Comparison of ENCODE assay signal across 1 cellular context in the genomic region with DNA sequence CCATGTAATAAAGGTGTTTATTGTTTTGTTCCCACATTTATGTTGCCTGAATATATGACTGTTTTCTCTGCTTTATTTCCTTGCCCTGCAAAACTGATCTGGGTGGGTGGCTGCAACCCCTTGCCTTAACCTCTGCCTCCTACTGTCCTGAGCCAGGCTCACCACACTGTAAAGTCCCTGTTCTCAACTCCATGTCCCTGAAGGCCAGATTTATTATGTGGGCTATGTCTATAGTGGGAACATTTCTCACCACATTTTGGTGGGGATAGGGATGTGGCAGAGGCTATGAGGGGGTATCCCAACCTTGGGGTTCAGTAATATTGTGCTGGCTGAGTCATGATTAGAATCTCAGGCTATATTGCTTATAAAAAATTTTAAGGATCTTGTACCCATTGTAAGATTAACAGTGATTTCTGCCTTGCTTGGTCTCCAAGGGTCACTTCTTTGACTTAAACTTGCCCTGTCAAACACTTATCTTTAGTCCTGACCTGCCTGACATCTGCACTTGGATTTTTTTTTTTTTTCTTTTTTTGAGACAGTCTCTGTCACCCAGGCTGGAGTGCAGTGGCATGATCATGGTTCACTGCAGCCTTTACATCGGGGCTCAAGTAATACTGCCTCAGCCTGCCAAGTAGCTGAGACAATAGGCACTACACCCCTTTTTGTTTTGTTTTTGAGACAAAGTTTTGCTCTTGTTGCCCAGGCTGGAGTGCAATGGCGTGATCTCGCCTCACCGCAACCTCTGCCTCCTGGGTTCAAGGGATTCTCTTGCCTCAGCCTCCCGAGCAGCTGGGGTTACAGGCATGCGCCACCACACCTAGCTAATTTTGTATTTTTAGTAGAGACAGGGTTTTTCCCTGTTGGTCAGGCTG.
TF ChIP-seq lines count a peak whose summit lies in the region.

No MANE protein-coding gene starts in this region.

TF ChIP-seq in A549, 52 proteins besides CTCF, POLR2A, EP300 and RAD21:
- TF ChIP-seq POLR2AphosphoS2 (conservative IDR thresholded peaks at IDR 0.05; ENCODE audit: low read length) (peak; percentile 69; the same call in 1 of the 2 replicates), RCOR1 (IDR thresholded peaks at IDR 0.05; ENCODE audit: low read depth, low read length) (no peak), GATA3 (IDR thresholded peaks at IDR 0.05; ENCODE audit: borderline replicate concordance) (no peak), CBX8 (IDR thresholded peaks at IDR 0.05) (no peak), JUN (IDR thresholded peaks at IDR 0.05) (0 out of 5 replicates have a peak, but pooled peaks of 1 of the 2 experiments have one; percentile 18)
- TF ChIP-seq, protein P1, sequence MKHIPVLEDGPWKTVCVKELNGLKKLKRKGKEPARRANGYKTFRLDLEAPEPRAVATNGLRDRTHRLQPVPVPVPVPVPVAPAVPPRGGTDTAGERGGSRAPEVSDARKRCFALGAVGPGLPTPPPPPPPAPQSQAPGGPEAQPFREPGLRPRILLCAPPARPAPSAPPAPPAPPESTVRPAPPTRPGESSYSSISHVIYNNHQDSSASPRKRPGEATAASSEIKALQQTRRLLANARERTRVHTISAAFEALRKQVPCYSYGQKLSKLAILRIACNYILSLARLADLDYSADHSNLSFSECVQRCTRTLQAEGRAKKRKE (CRISPR knock-in tag; IDR thresholded peaks at IDR 0.05; ENCODE audit: low read depth): no peak
